ENCODE assay signal across 22 cellular contexts in the genomic region with DNA sequence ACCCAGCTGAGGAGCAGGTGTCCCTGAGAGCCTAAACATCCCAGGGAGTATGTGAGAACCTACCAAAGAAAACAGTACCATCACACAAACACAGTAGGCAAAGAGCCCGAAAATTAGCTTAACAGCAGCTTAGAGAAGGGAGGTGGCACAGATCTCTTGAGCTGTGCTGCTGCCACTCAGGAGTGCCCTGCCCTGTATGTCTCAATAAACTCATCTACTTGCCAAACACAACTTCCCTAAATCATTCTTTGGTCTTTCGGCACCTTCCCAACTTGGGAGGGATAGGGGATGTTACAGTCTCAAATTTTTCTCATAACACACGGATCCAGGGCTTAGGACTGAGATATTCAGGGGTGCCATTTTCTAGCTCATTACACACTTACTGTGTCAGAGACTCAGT.
"Had no signal": no experiment of that assay in that cellular context is flagged by ENCODE, and none has a peak within 500 bp of the region (broad histone marks: within the 10 kb centered on the region; RNA-seq: fewer than 3 reads in every experiment).

No MANE protein-coding gene starts in this region.

- ATAC-seq: activated CD8-positive, alpha-beta memory T cell treated with anti-CD3 and anti-CD28 coated beads, Interleukin-2, amount 10 ng/mL, durations not matched to agents 7 days and 5 days; activated CD8-positive, alpha-beta T cell treated with anti-CD3 and anti-CD28 coated beads for 36 hours; gastroesophageal sphincter; left ventricle myocardium superior; right lobe of liver; stimulated activated effector memory CD8-positive, alpha-beta T cell treated with anti-CD3 and anti-CD28 coated beads, Interleukin-12 subunit alpha, Interleukin-12 subunit beta, amount 100 ng/mL, for 72 hours had no signal

- H3K36me3 ChIP-seq: gastroesophageal sphincter, right lobe of liver, stomach had no signal

- DNase-seq: activated CD4-positive, alpha-beta T cell treated with anti-CD3 and anti-CD28 coated beads for 48 hours; activated CD8-positive, alpha-beta memory T cell treated with anti-CD3 and anti-CD28 coated beads, Interleukin-2, amount 10 ng/mL, durations not matched to agents 7 days and 5 days; activated CD8-positive, alpha-beta T cell treated with anti-CD3 and anti-CD28 coated beads for 36 hours; activated effector memory CD4-positive, alpha-beta T cell treated with anti-CD3 and anti-CD28 coated beads, Interleukin-2, amount 50 U/mL, for 16 hours; activated naive CD4-positive, alpha-beta T cell treated with anti-CD3 and anti-CD28 coated beads, Interleukin-2, amount 10 ng/mL, durations not matched to agents 7 days and 5 days; activated T-cell treated with anti-CD3 and anti-CD28 coated beads for 4 hours; amygdala; cerebellar nuclear complex; cortex of kidney; endodermal cell; head of caudate nucleus; hypothalamus; left ventricle myocardium superior; nucleus accumbens; right lobe of liver; small intestine; stimulated activated CD4-positive, alpha-beta T cell treated with anti-CD3 and anti-CD28 coated beads, Interleukin-2, amount 100 ng/mL, for 24 hours; stomach; trophoblast cell had no signal

- H3K27ac ChIP-seq: gastroesophageal sphincter, parathyroid adenoma, right lobe of liver, stomach had no signal

- H3K4me3 ChIP-seq: gastroesophageal sphincter, right lobe of liver, stomach had no signal

- H3K9me3 ChIP-seq: gastroesophageal sphincter, right lobe of liver had no signal

- H3K4me1 ChIP-seq: gastroesophageal sphincter, parathyroid adenoma, right lobe of liver, stomach had no signal

- H3K27me3 ChIP-seq: gastroesophageal sphincter, right lobe of liver, stomach had no signal
